Comparison of ENCODE assay signal across 8 cellular contexts in genomic region chr1:181166377-181167196, GRCh38.
DNase-seq lines count a peak whose midpoint lies in the region; ATAC-seq, FAIRE-seq and TF ChIP-seq lines count a peak whose summit lies in the region.

No MANE protein-coding gene starts in this region.

- H3K4me2 ChIP-seq in astrocyte (ENCODE audit: low read length), result peak overlapping the region; percentile 13
- peak overlapping the region; percentile 43 for H3K4me2 ChIP-seq in smooth muscle cell

- H3K79me2 ChIP-seq in astrocyte (ENCODE audit: insufficient read depth, low read length), result no peaks in the 10 kb centered on the region
- H3K79me2 ChIP-seq in smooth muscle cell (ENCODE audit: low read depth), result no peaks in the 10 kb centered on the region

- peaks cover 13% of the 10 kb centered on the region for H3K9me3 Mint-ChIP-seq in astrocyte (ENCODE audit: unreplicated experiment)

- H3K27me3 ChIP-seq in A673 (replicated peaks; ENCODE audit: insufficient read depth, low read depth, low read length, poor library complexity) (no peaks in the 10 kb centered on the region), astrocyte (ENCODE audit: insufficient read depth, low read length) (peaks cover 2% of the 10 kb centered on the region), smooth muscle cell (ENCODE audit: low read depth) (no peaks in the 10 kb centered on the region)

- H3K4me3 ChIP-seq in A673 (ENCODE audit: low read depth, low read length, poor library complexity, severe bottlenecking), result no peak overlapping the region
- H3K4me3 ChIP-seq in astrocyte (ENCODE audit: insufficient read depth, low read depth, low read length), result no peak overlapping the region
- H3K4me3 ChIP-seq in smooth muscle cell, result no peak overlapping the region

- H4K20me1 ChIP-seq in astrocyte (ENCODE audit: insufficient read depth, low read length) (no peaks in the 10 kb centered on the region), smooth muscle cell (ENCODE audit: low read depth) (no peaks in the 10 kb centered on the region)

- H3K9me3 ChIP-seq in A673 (ENCODE audit: low read depth, low read length, poor library complexity, severe bottlenecking) (peaks cover 14% of the 10 kb centered on the region), astrocyte (ENCODE audit: insufficient read depth, low read depth, low read length) (peaks cover 3% of the 10 kb centered on the region), smooth muscle cell (replicated peaks; ENCODE audit: low read depth) (no peaks in the 10 kb centered on the region)

- H3F3A ChIP-seq in smooth muscle cell (ENCODE audit: low read depth), result no peaks in the 10 kb centered on the region

- WGBS in smooth muscle cell (ENCODE audit: low lambda C conversion rate), result 45% methylated on average over 14 of the region's 14 CpGs

- H3K36me3 Mint-ChIP-seq in astrocyte (ENCODE audit: low read depth, unreplicated experiment), result peaks cover 4% of the 10 kb centered on the region

- no peak overlapping the region for H3K27ac Mint-ChIP-seq in astrocyte (ENCODE audit: unreplicated experiment)

- H2AFZ ChIP-seq in astrocyte (ENCODE audit: low read depth, low read length) (peak overlapping the region; percentile 35), smooth muscle cell (ENCODE audit: low read depth) (peak overlapping the region; percentile 69)

- peaks cover 14% of the 10 kb centered on the region for H3K27me3 Mint-ChIP-seq in astrocyte (ENCODE audit: low read depth, unreplicated experiment)

- ATAC-seq in GM18508 (IDR thresholded peaks at IDR 0.05; ENCODE audit: insufficient read depth, unreplicated experiment) (peak; percentile 91), HG02973 (IDR thresholded peaks at IDR 0.05; ENCODE audit: unreplicated experiment) (peak; percentile 96)

- H3K36me3 ChIP-seq in A673 (ENCODE audit: insufficient read depth, low read length, poor library complexity, severe bottlenecking) (no peaks in the 10 kb centered on the region), astrocyte (ENCODE audit: insufficient read depth, low read length) (no peaks in the 10 kb centered on the region), smooth muscle cell (ENCODE audit: low read depth) (no peaks in the 10 kb centered on the region)

- H3K4me3 Mint-ChIP-seq in astrocyte (ENCODE audit: unreplicated experiment), result no peak overlapping the region

- peaks cover 2% of the 10 kb centered on the region for H3K4me1 ChIP-seq in A673 (ENCODE audit: insufficient read depth, low read length, poor library complexity, severe bottlenecking)
- no peaks in the 10 kb centered on the region for H3K4me1 ChIP-seq in astrocyte (ENCODE audit: insufficient read depth, low read length)
- H3K4me1 ChIP-seq in smooth muscle cell (ENCODE audit: low read depth), result no peaks in the 10 kb centered on the region

- POLR2A ChIA-PET in A673 (lab: Charles Lee; ENCODE audit: low non-redundant PET), result no interaction called here

- DNase-seq in A673 (ENCODE audit: low spot score) (peak; percentile 89), NCI-H187 treated with DMSO at 0.1 percent for 48 hours (lab: John Stamatoyannopoulos, UW) (peak; percentile 94), T-helper 2 cell (peak in 4 of 5 experiments; percentile 40 to 84 (median 49)), astrocyte (ENCODE audit: low read depth) (peak; percentile 51), hypothalamus (lab: John Stamatoyannopoulos, UW) (peak in 30 of 51 donors; percentile 7 to 71 (median 43)), smooth muscle cell (lab: John Stamatoyannopoulos, UW; ENCODE audit: unreplicated experiment) (peak; percentile 6)

- CTCF ChIA-PET in A673 (lab: Charles Lee), result no interaction called here

- no peaks in the 10 kb centered on the region for H3K4me1 Mint-ChIP-seq in astrocyte (ENCODE audit: low read depth, unreplicated experiment)

- TF ChIP-seq CTCF in A673 (conservative IDR thresholded peaks at IDR 0.05; ENCODE audit: low read depth, low read length), result peak; percentile 87
- peak; percentile 90 for TF ChIP-seq CTCF in astrocyte (IDR thresholded peaks at IDR 0.05; ENCODE audit: insufficient read depth, low read depth, low read length)
- TF ChIP-seq CTCF in smooth muscle cell (IDR thresholded peaks at IDR 0.05; ENCODE audit: borderline replicate concordance, insufficient read depth, poor library complexity, severe bottlenecking), result peak; percentile 79

- peak; percentile 65 for FAIRE-seq in astrocyte (lab: Jason Lieb, UNC)

- H3K9ac ChIP-seq in astrocyte (ENCODE audit: low read length), result no peak overlapping the region
- H3K9ac ChIP-seq in smooth muscle cell (ENCODE audit: low read depth), result no peak overlapping the region

- H3K27ac ChIP-seq in A673 (ENCODE audit: low read depth, low read length, poor library complexity, severe bottlenecking) (no peak overlapping the region), astrocyte (ENCODE audit: low read depth, low read length) (no peak overlapping the region), smooth muscle cell (ENCODE audit: low read depth) (no peak overlapping the region)

- intact Hi-C loops in A673 (cut with micrococcal nuclease; ENCODE audit: unreplicated experiment), result loop anchor here (1.0 to 5.0 kb wide), 3 partner anchors 284 to 649 kb away; no protein-coding TSS in a partner anchor

- BruUV-seq in A673 (replicated peaks; lab: Mats Ljungman, UMichigan), result no TSS peak

Comparison
In these comparisons a context has a peak if more than half of its experiments do, and no peak if none do; other contexts are left out.
1. DNase-seq: peak in every context shown above with its lines; median percentile 94 in NCI-H187 treated with DMSO at 0.1 percent for 48 hours; 89 in A673; 51 in astrocyte; 49 in T-helper 2 cell; 43 in hypothalamus; 6 in smooth muscle cell.